Comparison of ENCODE assay signal across 21 cellular contexts in the genomic region with DNA sequence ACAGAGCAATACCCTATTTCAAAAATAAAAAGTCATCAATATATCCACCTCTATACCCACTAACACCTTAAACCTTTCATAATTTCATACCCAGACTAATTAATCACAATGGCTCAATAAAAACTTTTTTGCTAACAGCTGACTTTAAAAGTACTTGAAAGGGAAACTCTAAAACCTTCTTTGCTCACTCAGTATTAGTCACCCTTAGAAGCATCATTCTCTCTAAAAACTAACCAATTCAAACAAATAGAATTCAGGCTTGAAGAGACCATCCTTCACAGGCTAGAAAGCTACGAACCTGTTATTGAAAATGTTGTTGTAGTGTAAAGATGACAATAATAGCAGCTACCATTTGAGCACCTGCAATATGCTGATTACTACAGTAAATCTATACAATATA.
"Had no signal": no experiment of that assay in that cellular context is flagged by ENCODE, and none has a peak within 500 bp of the region (broad histone marks: within the 10 kb centered on the region; RNA-seq: fewer than 3 reads in every experiment).

No MANE protein-coding gene starts in this region.

- H3K4me3 ChIP-seq: coronary artery, gastroesophageal sphincter, lower lobe of right lung, stomach had no signal

- H3K9me3 ChIP-seq: gastroesophageal sphincter, lower lobe of right lung, stomach had no signal

- H3K9me3 Mint-ChIP-seq: activated B cell treated with CpG ODN at 0.5 μM for 24 hours; activated CD4-positive, alpha-beta memory T cell treated with anti-CD3 and anti-CD28 coated beads for 36 hours; activated naive CD4-positive, alpha-beta T cell treated with anti-CD3 and anti-CD28 coated beads for 36 hours; activated T-cell treated with anti-CD3 and anti-CD28 coated beads, Interleukin-2, amount 50 U/mL, for 4 hours; nephron progenitor cell; stimulated activated effector memory CD8-positive, alpha-beta T cell treated with anti-CD3 and anti-CD28 coated beads, Interleukin-12 subunit alpha, Interleukin-12 subunit beta, amount 100 ng/mL, for 72 hours; T-cell; type B pancreatic cell had no signal

- DNase-seq: activated B cell treated with CpG ODN at 0.5 μM for 24 hours; activated CD4-positive, alpha-beta memory T cell treated with anti-CD3 and anti-CD28 coated beads for 36 hours; activated CD4-positive, alpha-beta T cell treated with anti-CD3 and anti-CD28 coated beads for 4 hours; activated naive CD4-positive, alpha-beta T cell treated with anti-CD3 and anti-CD28 coated beads for 36 hours; activated T-cell treated with anti-CD3 and anti-CD28 coated beads, Interleukin-2, amount 50 U/mL, for 4 hours; anterior cingulate cortex; lower lobe of right lung; midbrain; nephron progenitor cell; nucleus accumbens; posterior cingulate gyrus; retina; small intestine; stimulated activated CD4-positive, alpha-beta T cell treated with anti-CD3 and anti-CD28 coated beads, Interleukin-4, amount 100 ng/mL, for 24 hours; stomach; T-cell had no signal

- H3K4me3 Mint-ChIP-seq: activated B cell treated with CpG ODN at 0.5 μM for 24 hours; activated CD4-positive, alpha-beta memory T cell treated with anti-CD3 and anti-CD28 coated beads for 36 hours; activated naive CD4-positive, alpha-beta T cell treated with anti-CD3 and anti-CD28 coated beads for 36 hours; activated T-cell treated with anti-CD3 and anti-CD28 coated beads, Interleukin-2, amount 50 U/mL, for 4 hours; nephron progenitor cell; stimulated activated effector memory CD8-positive, alpha-beta T cell treated with anti-CD3 and anti-CD28 coated beads, Interleukin-12 subunit alpha, Interleukin-12 subunit beta, amount 100 ng/mL, for 72 hours; T-cell; type B pancreatic cell had no signal

- H3K27me3 ChIP-seq: gastroesophageal sphincter, stomach had no signal

- H3K27ac Mint-ChIP-seq: activated B cell treated with CpG ODN at 0.5 μM for 24 hours; activated CD4-positive, alpha-beta memory T cell treated with anti-CD3 and anti-CD28 coated beads for 36 hours; activated naive CD4-positive, alpha-beta T cell treated with anti-CD3 and anti-CD28 coated beads for 36 hours; nephron progenitor cell; stimulated activated effector memory CD8-positive, alpha-beta T cell treated with anti-CD3 and anti-CD28 coated beads, Interleukin-12 subunit alpha, Interleukin-12 subunit beta, amount 100 ng/mL, for 72 hours; T-cell; type B pancreatic cell had no signal

- FAIRE-seq: endometrium, small intestine had no signal

- ATAC-seq: activated T-cell treated with anti-CD3 and anti-CD28 coated beads, Interleukin-2, amount 50 U/mL, for 4 hours; gastroesophageal sphincter; lower lobe of right lung; stimulated activated effector memory CD8-positive, alpha-beta T cell treated with anti-CD3 and anti-CD28 coated beads, Interleukin-12 subunit alpha, Interleukin-12 subunit beta, amount 100 ng/mL, for 72 hours; T-cell had no signal

- H3K27ac ChIP-seq: coronary artery, gastroesophageal sphincter, lower lobe of right lung, stomach had no signal

- H3K4me1 Mint-ChIP-seq: activated B cell treated with CpG ODN at 0.5 μM for 24 hours; nephron progenitor cell; stimulated activated effector memory CD8-positive, alpha-beta T cell treated with anti-CD3 and anti-CD28 coated beads, Interleukin-12 subunit alpha, Interleukin-12 subunit beta, amount 100 ng/mL, for 72 hours had no signal

- H3K27me3 Mint-ChIP-seq: activated B cell treated with CpG ODN at 0.5 μM for 24 hours; activated CD4-positive, alpha-beta memory T cell treated with anti-CD3 and anti-CD28 coated beads for 36 hours; T-cell; type B pancreatic cell had no signal
